Comparison of ENCODE assay signal across 10 cellular contexts in the genomic region with DNA sequence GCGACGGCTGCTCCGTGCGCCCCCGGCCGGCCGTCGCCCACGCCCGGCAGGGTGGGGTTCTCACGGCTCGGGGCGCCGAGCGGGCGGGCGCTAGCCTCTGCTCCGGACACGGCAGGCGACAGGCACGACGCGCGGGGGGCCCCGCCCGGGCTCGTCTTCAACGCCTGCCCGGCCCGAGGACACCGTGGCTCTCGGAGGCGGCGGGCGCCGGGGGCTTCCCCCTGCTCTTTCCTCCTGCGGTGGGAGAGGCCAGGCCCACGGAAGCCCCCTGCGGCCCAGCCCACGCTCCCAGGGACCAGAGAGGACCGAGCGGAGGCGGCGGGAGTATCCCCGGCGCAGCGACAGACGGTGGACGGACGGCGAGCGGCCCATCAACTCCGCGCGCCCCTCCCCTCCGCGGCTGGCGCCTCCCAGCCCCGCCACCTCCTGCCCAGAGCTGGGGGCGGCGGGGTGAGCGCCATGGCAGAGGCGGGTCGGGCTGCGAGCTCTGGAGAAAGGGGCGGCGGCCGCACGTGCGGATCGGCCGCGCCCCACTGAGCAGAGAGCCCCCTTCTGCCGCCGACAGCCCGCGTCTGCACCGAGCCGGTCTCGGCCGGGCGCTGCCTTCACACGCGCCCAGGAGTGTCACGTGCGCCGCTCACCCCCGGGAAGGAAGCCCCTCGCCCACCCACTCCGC. TPM values are rescaled to one million over a fixed set of nuclear protein-coding genes. Genes with fewer than 3 reads are reported as not detected.
DNase-seq lines count a peak whose midpoint lies in the region; ATAC-seq, FAIRE-seq and TF ChIP-seq lines count a peak whose summit lies in the region.
"Had no signal": no experiment of that assay in that cellular context is flagged by ENCODE, and none has a peak within 500 bp of the region (broad histone marks: within the 10 kb centered on the region; RNA-seq: fewer than 3 reads in every experiment).

A gene (minus strand): TSS at position 347 of the 676 bp plus-strand sequence. CDS start 386 bp downstream, outside the sequence.
A gene with protein sequence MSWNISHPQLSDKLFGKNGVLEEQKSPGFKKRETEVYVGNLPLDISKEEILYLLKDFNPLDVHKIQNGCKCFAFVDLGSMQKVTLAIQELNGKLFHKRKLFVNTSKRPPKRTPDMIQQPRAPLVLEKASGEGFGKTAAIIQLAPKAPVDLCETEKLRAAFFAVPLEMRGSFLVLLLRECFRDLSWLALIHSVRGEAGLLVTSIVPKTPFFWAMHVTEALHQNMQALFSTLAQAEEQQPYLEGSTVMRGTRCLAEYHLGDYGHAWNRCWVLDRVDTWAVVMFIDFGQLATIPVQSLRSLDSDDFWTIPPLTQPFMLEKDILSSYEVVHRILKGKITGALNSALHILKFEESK (plus strand): TSS at position 154 of the 676 bp plus-strand sequence. CDS start 4,685 bp downstream, outside the sequence.

- TF ChIP-seq POLR2A in adrenal gland (IDR thresholded peaks at IDR 0.05): no peak

- intact Hi-C loops in adrenal gland (cut with DNase I): no loop called here

- no peaks in the 10 kb centered on the region for H3K9me3 ChIP-seq in adrenal gland (replicated peaks in 1 of 3)
- H3K9me3 ChIP-seq in keratinocyte (ENCODE audit: control insufficient read depth, low read depth, low read length): peaks cover 7% of the 10 kb centered on the region
- H3K9me3 ChIP-seq: SJCRH30 had no signal

- no peaks in the 10 kb centered on the region for H3K9me1 ChIP-seq in keratinocyte (ENCODE audit: control insufficient read depth, extremely low read depth, insufficient read depth, low read length)

- DNase-seq in HUDEP-2 (lab: John Stamatoyannopoulos, UW; ENCODE audit: unreplicated experiment in 76 of 76) (peak in 39 of 76 experiments; percentile 8 to 75 (median 41)), adrenal gland (peak in 6 of 7 donors; percentile 20 to 57 (median 42)), keratinocyte (ENCODE audit: low read depth, low spot score) (no peak), CD1c-positive myeloid dendritic cell (ENCODE audit: extremely low spot score) (no peak), caudate nucleus (lab: John Stamatoyannopoulos, UW) (no peak), D721Med (ENCODE audit: insufficient read length, low spot score) (no peak)
- DNase-seq in stimulated activated CD4-positive, alpha-beta T cell treated with anti-CD3 and anti-CD28 coated beads, Interleukin-4, amount 100 ng/mL, for 4 hours: peak; percentile 5 to 13
- DNase-seq: SJCRH30 had no signal

- dilution Hi-C loops in keratinocyte (cut with MboI; ENCODE audit: extremely low pct_ligation_motif_present, low sequenced_read_pairs): no loop called here

- H3K9ac ChIP-seq in keratinocyte (ENCODE audit: control insufficient read depth, extremely low read depth, insufficient read depth, low read length): no peak within 1 kb of the TSS

- H3K4me2 ChIP-seq in keratinocyte (ENCODE audit: control insufficient read depth, extremely low read depth, insufficient read depth, low read depth, low read length): peak within 1 kb of the TSS; percentile 39

- TF ChIP-seq CTCF in adrenal gland (IDR thresholded peaks at IDR 0.05) (no peak), keratinocyte (optimal IDR thresholded peaks at IDR 0.05 in 1 of 3, IDR thresholded peaks at IDR 0.05 in 1 of 3, conservative IDR thresholded peaks at IDR 0.05 in 1 of 3; ENCODE audit: extremely low read depth in 1 of 3, insufficient read depth in 2 of 3, low read length in 3 of 3) (no peak), D721Med (IDR thresholded peaks at IDR 0.05; ENCODE audit: insufficient read depth, missing control alignments) (no peak)

- no peaks in the 10 kb centered on the region for H4K20me1 ChIP-seq in keratinocyte (ENCODE audit: control insufficient read depth, extremely low read depth, insufficient read depth, low read length)

- H2AFZ ChIP-seq in keratinocyte (ENCODE audit: control insufficient read depth, low read length): no peak within 1 kb of the TSS

- FAIRE-seq in keratinocyte (lab: Jason Lieb, UNC) (no peak), D721Med (lab: Jason Lieb, UNC) (no peak)

- H3K4me3 ChIP-seq in adrenal gland (peak within 1 kb of the TSS in 2 of 4 donors; percentile 43 to 53), keratinocyte (ENCODE audit: control insufficient read depth in 2 of 3, extremely low read depth in 1 of 3, insufficient read depth in 2 of 3, low read depth in 1 of 3, low read length in 3 of 3) (no peak within 1 kb of the TSS)
- H3K4me3 ChIP-seq: SJCRH30 had no signal

- no peaks in the 10 kb centered on the region for H3K36me3 ChIP-seq in adrenal gland (replicated peaks in 1 of 2)
- H3K36me3 ChIP-seq in keratinocyte (ENCODE audit: control insufficient read depth in 2 of 2, extremely low read depth in 1 of 2, insufficient read depth in 2 of 2, low read length in 2 of 2): no peaks in the 10 kb centered on the region
- H3K36me3 ChIP-seq: SJCRH30 had no signal

- peaks cover 9 to 39% of the 10 kb centered on the region in 2 donors for H3K4me1 ChIP-seq in adrenal gland (replicated peaks in 1 of 2)
- no peaks in the 10 kb centered on the region for H3K4me1 ChIP-seq in keratinocyte (ENCODE audit: control insufficient read depth, extremely low read depth, insufficient read depth, low read length)
- H3K4me1 ChIP-seq: SJCRH30 had no signal

- no peaks in the 10 kb centered on the region for H3K79me2 ChIP-seq in keratinocyte (ENCODE audit: control insufficient read depth, insufficient read depth, low read length)

- H3K27ac ChIP-seq in adrenal gland: peak within 1 kb of the TSS in 3 of 5 donors; percentile 55 to 83 (median 75)
- no peak within 1 kb of the TSS for H3K27ac ChIP-seq in keratinocyte (ENCODE audit: control insufficient read depth, insufficient read depth, low read length)
- H3K27ac ChIP-seq in caudate nucleus (ENCODE audit: low read depth, low read length): no peak within 1 kb of the TSS
- H3K27ac ChIP-seq: SJCRH30 had no signal

- WGBS in adrenal gland, 4 donors: 1 to 3% (median 2%) methylated on average over 19 to 90 of the region's 90 CpGs

- H3K27me3 ChIP-seq in adrenal gland (no peaks in the 10 kb centered on the region), keratinocyte (ENCODE audit: control insufficient read depth, extremely low read depth, insufficient read depth, low read length) (peaks cover 40% of the 10 kb centered on the region)
- H3K27me3 ChIP-seq: SJCRH30 had no signal

- no peak for ATAC-seq in HG02678 (IDR thresholded peaks at IDR 0.05; ENCODE audit: unreplicated experiment)

RNA-seq across cellular contexts. Expression of the first gene that starts in this region (rescaled TPM):
- total RNA-seq in adrenal gland: 10 to 100 TPM; 15.1 to 30.7 (median 19.2) TPM
- polyA plus RNA-seq in adrenal gland: 10 to 100 TPM; 11.4 to 14.7 (median 12.7) TPM
- polyA plus RNA-seq in keratinocyte: 0.01 to 0.02 TPM (median 0.01 TPM) in 3 replicates
- not detected for polyA plus RNA-seq in keratinocyte (2011; ENCODE audit: low read depth)
- 0.01 TPM in 1 of 2 replicates, not detected in the other for polyA plus RNA-seq in keratinocyte (2011; cell fraction: cytosol; rRNA removed)
- 0.03 TPM in 1 of 2 replicates, not detected in the other for polyA plus RNA-seq in keratinocyte (2011; cell fraction: nucleus; rRNA removed)
- polyA plus RNA-seq in keratinocyte (2012; ENCODE audit: low replicate concordance): 0.25 TPM in 1 of 2 replicates, not detected in the other
- not detected in 3 replicates for polyA minus RNA-seq in keratinocyte
- polyA minus RNA-seq in keratinocyte (2011; cell fraction: cytosol; rRNA and poly(A)+ RNA removed): not detected
- polyA minus RNA-seq in keratinocyte (2011; cell fraction: nucleus; rRNA and poly(A)+ RNA removed): 0.11 TPM in 1 of 2 replicates, not detected in the other
- total RNA-seq: fibroblast of lung had no signal
- polyA plus RNA-seq: fibroblast of lung had no signal

RNA-seq across cellular contexts. Expression of the second gene that starts in this region (rescaled TPM):
- total RNA-seq in adrenal gland: 1 to 10 TPM in 6 of 8 donors, under 1 TPM in 1, not detected in 1; 0.87 to 7.5 (median 3.6) TPM
- polyA plus RNA-seq in adrenal gland (10 to 100 TPM in 2 of 3 donors, 1 to 10 TPM in 1; 1.3 to 24.9 (median 22.8) TPM), keratinocyte (not detected in 3 replicates)
- polyA plus RNA-seq in keratinocyte (2011; ENCODE audit: low read depth): not detected
- not detected in 2 replicates for polyA plus RNA-seq in keratinocyte (2011; cell fraction: cytosol; rRNA removed)
- polyA plus RNA-seq in keratinocyte (2011; cell fraction: nucleus; rRNA removed): not detected in 2 replicates
- polyA plus RNA-seq in keratinocyte (2012; ENCODE audit: low replicate concordance): not detected in 2 replicates
- not detected in 3 replicates for polyA minus RNA-seq in keratinocyte
- not detected for polyA minus RNA-seq in keratinocyte (2011; cell fraction: cytosol; rRNA and poly(A)+ RNA removed)
- not detected in 2 replicates for polyA minus RNA-seq in keratinocyte (2011; cell fraction: nucleus; rRNA and poly(A)+ RNA removed)
- total RNA-seq: SJCRH30 had no signal
- polyA plus RNA-seq: fibroblast of lung had no signal

Comparison
In these comparisons a context has a peak if more than half of its experiments do, and no peak if none do; other contexts are left out.
1. RNA of the first gene that starts in this region (polyA plus RNA-seq): 11.4 to 14.7 TPM in adrenal gland; 0.01 to 0.25 TPM in keratinocyte; every median in the first group is over 4 times any median in the second.
2. DNase-seq: peak in HUDEP-2 (39 of 76), adrenal gland (6 of 7) and stimulated activated CD4-positive, alpha-beta T cell treated with anti-CD3 and anti-CD28 coated beads, Interleukin-4, amount 100 ng/mL, for 4 hours (2 of 2); none in keratinocyte (single experiment), CD1c-positive myeloid dendritic cell (single experiment), caudate nucleus (0 of 61) and D721Med (single experiment).
3. H3K27ac ChIP-seq: peak in adrenal gland (3 of 5); none in keratinocyte (single experiment) and caudate nucleus (single experiment).